Comparison of ENCODE assay signal across 13 cellular contexts in genomic region chr10:102101152-102101551, GRCh38. TPM values are rescaled to one million over a fixed set of nuclear protein-coding genes. Genes with fewer than 3 reads are reported as not detected.
DNase-seq lines count a peak whose midpoint lies in the region; ATAC-seq and TF ChIP-seq lines count a peak whose summit lies in the region.
"Had no signal": no experiment of that assay in that cellular context is flagged by ENCODE, and none has a peak within 500 bp of the region (broad histone marks: within the 10 kb centered on the region; RNA-seq: fewer than 3 reads in every experiment).

No MANE protein-coding gene starts in this region.

- H3K4me3 ChIP-seq in DND-41 (ENCODE audit: low read depth in 1 of 2, low read length in 2 of 2) = no peak overlapping the region
- H3K4me3 ChIP-seq: left lung had no signal

- ATAC-seq in DND-41 (ENCODE audit: insufficient read depth, low read depth) = no peak
- ATAC-seq: left lung had no signal

- H3K27ac ChIP-seq in DND-41 (ENCODE audit: low read length) = no peak overlapping the region
- H3K27ac ChIP-seq: HL-60, left lung had no signal

- peaks cover 4% of the 10 kb centered on the region for H3K36me3 Mint-ChIP-seq in chondrocyte (ENCODE audit: low read depth)

- no peak overlapping the region for H2AFZ ChIP-seq in DND-41 (ENCODE audit: low read depth, low read length)

- no peak overlapping the region for H3K4me2 ChIP-seq in DND-41 (ENCODE audit: insufficient read depth, low read length)

- TF ChIP-seq CTCF in DND-41 (IDR thresholded peaks at IDR 0.05; ENCODE audit: borderline replicate concordance, extremely low read depth, low read length, poor library complexity, severe bottlenecking) (peak; percentile 11), chondrocyte (IDR thresholded peaks at IDR 0.05) (peak; percentile 32)

- H3K27ac Mint-ChIP-seq in chondrocyte (ENCODE audit: unreplicated experiment) = no peak overlapping the region
- H3K27ac Mint-ChIP-seq: activated naive CD8-positive, alpha-beta T cell had no signal

- no peak overlapping the region for H3K9ac ChIP-seq in DND-41 (ENCODE audit: low read depth, low read length)

- no peak overlapping the region for H3K4me3 Mint-ChIP-seq in chondrocyte (ENCODE audit: unreplicated experiment)
- H3K4me3 Mint-ChIP-seq: activated naive CD8-positive, alpha-beta T cell had no signal

- DNase-seq in DND-41 = no peak
- peak; percentile 54 for DNase-seq in HT-29 (ENCODE audit: low spot score)
- DNase-seq in chondrocyte (ENCODE audit: low spot score) = no peak
- no peak for DNase-seq in activated gamma-delta T cell (lab: John Stamatoyannopoulos, UW)
- DNase-seq in RKO (ENCODE audit: low spot score) = no peak
- no peak for DNase-seq in NCI-H2227 (lab: John Stamatoyannopoulos, UW; ENCODE audit: unreplicated experiment)
- DNase-seq: activated T-cell treated with anti-CD3 and anti-CD28 coated beads, Interleukin-2, amount 50 U/mL, for 1 hour; DMS153; left lung; NCI-H446 treated with DMSO at 0.1 percent for 48 hours; stimulated activated CD4-positive, alpha-beta T cell treated with anti-CD3 and anti-CD28 coated beads, Interleukin-4, amount 100 ng/mL, for 4 hours had no signal

- no peaks in the 10 kb centered on the region for H3K9me3 ChIP-seq in DND-41 (ENCODE audit: insufficient read depth, low read length, severe bottlenecking)
- H3K9me3 ChIP-seq: left lung had no signal

- H3K4me1 ChIP-seq in DND-41 (ENCODE audit: insufficient read depth, low read length) = no peaks in the 10 kb centered on the region

- no peaks in the 10 kb centered on the region for H3K9me3 Mint-ChIP-seq in chondrocyte (ENCODE audit: low read depth)

- H4K20me1 ChIP-seq in DND-41 (ENCODE audit: insufficient read depth, low read length) = no peaks in the 10 kb centered on the region

- no peaks in the 10 kb centered on the region for H3K79me2 ChIP-seq in DND-41 (ENCODE audit: insufficient read depth, low read length)

- no peaks in the 10 kb centered on the region for H3K4me1 Mint-ChIP-seq in chondrocyte (ENCODE audit: low read depth)

- no peaks in the 10 kb centered on the region for H3K27me3 ChIP-seq in DND-41 (ENCODE audit: insufficient read depth, low read length, poor library complexity)
- H3K27me3 ChIP-seq: left lung had no signal

- H3K36me3 ChIP-seq in DND-41 (ENCODE audit: insufficient read depth, low read length) = no peaks in the 10 kb centered on the region
- H3K36me3 ChIP-seq: left lung had no signal

- H3K27me3 Mint-ChIP-seq in chondrocyte (ENCODE audit: low read depth) = no peaks in the 10 kb centered on the region
- H3K27me3 Mint-ChIP-seq: activated naive CD8-positive, alpha-beta T cell had no signal

RNA-seq across cellular contexts. Expression of gene LDB1, which starts 19.0 kb away (rescaled TPM):
- total RNA-seq in HT-29 (2014; rRNA removed; shearing (Covaris generic)) = 37.4 and 40.3 TPM in 2 replicates
- 64.6 to 73.9 TPM (median 65.7 TPM) in 3 replicates for total RNA-seq in chondrocyte

RNA-seq across cellular contexts. Expression of gene PPRC1, which starts 31.7 kb away (rescaled TPM):
- total RNA-seq in HT-29 (2014; rRNA removed; shearing (Covaris generic)) = 41.8 and 51.2 TPM in 2 replicates
- total RNA-seq in chondrocyte = 42.9 to 47.3 TPM (median 44.4 TPM) in 3 replicates

RNA-seq across cellular contexts. Expression of gene HPS6, which starts 36.0 kb away (rescaled TPM):
- total RNA-seq in HT-29 (2014; rRNA removed; shearing (Covaris generic)) = 42.1 and 47.5 TPM in 2 replicates
- total RNA-seq in chondrocyte = 19.4 to 21.8 TPM (median 20.1 TPM) in 3 replicates

RNA-seq across cellular contexts. Expression of gene ARMH3, which starts 45.2 kb away (rescaled TPM):
- total RNA-seq in HT-29 (2014; rRNA removed; shearing (Covaris generic)) = 8.4 and 9.2 TPM in 2 replicates
- 18.1 to 19.3 TPM (median 18.4 TPM) in 3 replicates for total RNA-seq in chondrocyte

RNA-seq across cellular contexts. Expression of gene NOLC1, which starts 51.0 kb away (rescaled TPM):
- total RNA-seq in HT-29 (2014; rRNA removed; shearing (Covaris generic)) = 79.1 and 88.7 TPM in 2 replicates
- total RNA-seq in chondrocyte = 36.2 to 50.6 TPM (median 38.8 TPM) in 3 replicates
